ENCODE assay signal across 29 cellular contexts in the genomic region with DNA sequence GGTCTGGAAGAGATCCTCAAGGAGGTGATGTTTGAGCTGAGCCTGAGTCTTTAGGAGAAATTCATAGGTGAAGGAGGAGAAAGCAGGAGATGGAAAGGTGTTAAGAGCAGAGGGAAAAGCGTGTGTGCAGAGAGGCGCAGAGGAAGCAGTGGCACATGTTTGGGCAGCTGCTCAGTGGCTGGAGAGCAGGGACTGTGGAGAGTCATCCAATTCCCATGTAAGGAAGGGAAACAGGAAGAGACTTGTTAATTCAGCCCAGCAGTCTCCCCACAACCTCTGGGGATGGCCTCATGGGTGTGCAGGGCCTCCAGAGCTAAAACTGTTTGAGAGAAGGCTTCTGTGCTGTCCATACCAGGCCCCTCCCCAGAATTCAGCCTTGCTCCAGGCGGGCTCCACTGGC. TPM values are rescaled to one million over a fixed set of nuclear protein-coding genes. Genes with fewer than 3 reads are reported as not detected.
A peak's percentile ranks its signal among the peaks of the same experiment; 100 is the strongest.
DNase-seq lines count a peak whose midpoint lies in the region; ATAC-seq, FAIRE-seq and TF ChIP-seq lines count a peak whose summit lies in the region.
"Had no signal": no experiment of that assay in that cellular context is flagged by ENCODE, and none has a peak within 500 bp of the region (broad histone marks: within the 10 kb centered on the region; RNA-seq: fewer than 3 reads in every experiment).

No MANE protein-coding gene starts in this region.

- DNase-seq in activated T-cell treated with anti-CD3 and anti-CD28 coated beads, Interleukin-2, amount 50 U/mL, for 72 hours = no peak
- DNase-seq in activated T-cell treated with anti-CD3 and anti-CD28 coated beads for 4 hours (no peak), RWPE2 (ENCODE audit: low spot score) (peak; percentile 67), bronchial epithelial cell (ENCODE audit: low read depth) (peak; percentile 75), nephron progenitor cell (no peak), NOMO-1 treated with DMSO at 0.1 percent for 48 hours (lab: John Stamatoyannopoulos, UW; ENCODE audit: unreplicated experiment) (no peak)
- DNase-seq: activated CD4-positive, CD25-positive, alpha-beta regulatory T cell; activated gamma-delta T cell treated with Interleukin-2 at 50 U/mL for 16 hours; AML-193; anterior cingulate cortex; CD4-positive, alpha-beta memory T cell; colonic mucosa; effector memory CD8-positive, alpha-beta T cell; esophagus squamous epithelium; foreskin melanocyte; GM23248; left cardiac atrium; mucosa of descending colon; NCI-H146; NCI-H446 treated with DMSO at 0.1 percent for 48 hours; NCI-H82; pancreas; trophoblast cell had no signal

- peaks cover 4 to 21% of the 10 kb centered on the region in 2 donors for H3K36me3 Mint-ChIP-seq in activated T-cell treated with anti-CD3 and anti-CD28 coated beads, Interleukin-2, amount 50 U/mL, for 72 hours (ENCODE audit: insufficient read depth in 2 of 2)
- H3K36me3 Mint-ChIP-seq in nephron progenitor cell (ENCODE audit: low read depth) = peaks cover 39% of the 10 kb centered on the region

- no peaks in the 10 kb centered on the region for H3K27me3 Mint-ChIP-seq in activated T-cell treated with anti-CD3 and anti-CD28 coated beads, Interleukin-2, amount 50 U/mL, for 72 hours (ENCODE audit: low read depth)
- no peaks in the 10 kb centered on the region for H3K27me3 Mint-ChIP-seq in nephron progenitor cell (ENCODE audit: low read depth, poor library complexity)
- H3K27me3 Mint-ChIP-seq: CD4-positive, alpha-beta memory T cell; effector memory CD8-positive, alpha-beta T cell; natural killer cell treated with Interleukin-12 subunit alpha and Interleukin-12 subunit beta and Interleukin-15 and Interleukin-18, amount 100 ng/mL, for 72 hours; stimulated activated memory B cell treated with anti-CD40 and anti-IgM and Interleukin-4, amounts not matched to agents 10 μg/mL and 1 μg/mL and 100 μg/mL, for 72 hours had no signal

- no peak for ATAC-seq in activated T-cell treated with anti-CD3 and anti-CD28 coated beads, Interleukin-2, amount 50 U/mL, for 72 hours (replicated peaks in 1 of 2)
- peak; percentile 29; the same call in 1 of the 3 replicates for ATAC-seq in RWPE2 (ENCODE audit: low read depth)
- ATAC-seq in gastroesophageal sphincter = no peak
- ATAC-seq in GM18511 (IDR thresholded peaks at IDR 0.05; ENCODE audit: unreplicated experiment) = no peak
- ATAC-seq: effector memory CD8-positive, alpha-beta T cell; left cardiac atrium; mucosa of descending colon; natural killer cell treated with Interleukin-12 subunit alpha and Interleukin-12 subunit beta and Interleukin-15 and Interleukin-18, amount 100 ng/mL, for 72 hours; pancreas; stimulated activated memory B cell treated with anti-CD40 and anti-IgM and Interleukin-4, amounts not matched to agents 10 μg/mL and 1 μg/mL and 100 μg/mL, for 72 hours had no signal

- no peaks in the 10 kb centered on the region for H3K9me3 ChIP-seq in RWPE2 (ENCODE audit: severe bottlenecking)
- H3K9me3 ChIP-seq in gastroesophageal sphincter = no peaks in the 10 kb centered on the region
- H3K9me3 ChIP-seq: colonic mucosa, esophagus squamous epithelium, mucosa of descending colon, pancreas, SJSA1 had no signal

- no peak overlapping the region for H3K4me3 ChIP-seq in RWPE2 (ENCODE audit: severe bottlenecking)
- no peak overlapping the region for H3K4me3 ChIP-seq in bronchial epithelial cell (ENCODE audit: low read depth, low read length)
- H3K4me3 ChIP-seq in gastroesophageal sphincter = no peak overlapping the region
- H3K4me3 ChIP-seq: colonic mucosa, esophagus squamous epithelium, GM23248, lung, mucosa of descending colon, pancreas, SJSA1 had no signal

- WGBS in gastroesophageal sphincter (ENCODE audit: low coverage in 1 of 2), 2 donors = 92 to 96% methylated on average over 3 of the region's 3 CpGs

- H3K4me1 ChIP-seq in RWPE2 (ENCODE audit: insufficient read depth, poor library complexity, severe bottlenecking) (peaks cover 21% of the 10 kb centered on the region), gastroesophageal sphincter (peaks cover 0 to 8% (median 0%) of the 10 kb centered on the region in 3 donors)
- H3K4me1 ChIP-seq: colonic mucosa, pancreas, SJSA1 had no signal

- H3K27ac ChIP-seq in RWPE2 (ENCODE audit: poor library complexity, severe bottlenecking) (no peak overlapping the region), gastroesophageal sphincter (no peak overlapping the region)
- H3K27ac ChIP-seq: colonic mucosa, esophagus squamous epithelium, GM23248, pancreas, SJSA1 had no signal

- no peak overlapping the region for H3K4me3 Mint-ChIP-seq in activated T-cell treated with anti-CD3 and anti-CD28 coated beads, Interleukin-2, amount 50 U/mL, for 72 hours
- H3K4me3 Mint-ChIP-seq in nephron progenitor cell = no peak overlapping the region
- H3K4me3 Mint-ChIP-seq: CD4-positive, alpha-beta memory T cell; effector memory CD8-positive, alpha-beta T cell; natural killer cell treated with Interleukin-12 subunit alpha and Interleukin-12 subunit beta and Interleukin-15 and Interleukin-18, amount 100 ng/mL, for 72 hours; stimulated activated memory B cell treated with anti-CD40 and anti-IgM and Interleukin-4, amounts not matched to agents 10 μg/mL and 1 μg/mL and 100 μg/mL, for 72 hours had no signal

- no peak for FAIRE-seq in bronchial epithelial cell (lab: Jason Lieb, UNC)
- FAIRE-seq: pancreas had no signal

- peaks cover 6% of the 10 kb centered on the region for H3K4me1 Mint-ChIP-seq in activated T-cell treated with anti-CD3 and anti-CD28 coated beads, Interleukin-2, amount 50 U/mL, for 72 hours (ENCODE audit: low read depth)
- H3K4me1 Mint-ChIP-seq in nephron progenitor cell = no peaks in the 10 kb centered on the region

- TF ChIP-seq EP300 in gastroesophageal sphincter (IDR thresholded peaks at IDR 0.05) = no peak

- peaks cover 92% of the 10 kb centered on the region for H3K36me3 ChIP-seq in RWPE2 (ENCODE audit: low read depth)
- peaks cover 6% of the 10 kb centered on the region for H3K36me3 ChIP-seq in bronchial epithelial cell (ENCODE audit: control insufficient read depth, insufficient read depth, low read length)
- peaks cover 0 to 96% of the 10 kb centered on the region in 2 donors for H3K36me3 ChIP-seq in gastroesophageal sphincter
- H3K36me3 ChIP-seq: colonic mucosa had no signal

- H3K27me3 ChIP-seq in RWPE2 (ENCODE audit: insufficient read depth, poor library complexity, severe bottlenecking) (no peaks in the 10 kb centered on the region), bronchial epithelial cell (ENCODE audit: control insufficient read depth, insufficient read depth, low read length) (no peaks in the 10 kb centered on the region), gastroesophageal sphincter (no peaks in the 10 kb centered on the region)
- H3K27me3 ChIP-seq: colonic mucosa, esophagus squamous epithelium, pancreas, SJSA1 had no signal

- peak overlapping the region; percentile 31 for H3K27ac Mint-ChIP-seq in activated T-cell treated with anti-CD3 and anti-CD28 coated beads, Interleukin-2, amount 50 U/mL, for 72 hours
- peak overlapping the region; percentile 8 for H3K27ac Mint-ChIP-seq in nephron progenitor cell
- H3K27ac Mint-ChIP-seq: natural killer cell treated with Interleukin-12 subunit alpha and Interleukin-12 subunit beta and Interleukin-15 and Interleukin-18, amount 100 ng/mL, for 72 hours; stimulated activated memory B cell treated with anti-CD40 and anti-IgM and Interleukin-4, amounts not matched to agents 10 μg/mL and 1 μg/mL and 100 μg/mL, for 72 hours had no signal

- TF ChIP-seq CTCF in RWPE2 (IDR thresholded peaks at IDR 0.05; ENCODE audit: poor library complexity, severe bottlenecking) = no peak
- no peak for TF ChIP-seq CTCF in bronchial epithelial cell (IDR thresholded peaks at IDR 0.05; ENCODE audit: insufficient read depth, low read length, severe bottlenecking)
- no peak for TF ChIP-seq CTCF in nephron progenitor cell (IDR thresholded peaks at IDR 0.05)
- TF ChIP-seq CTCF in gastroesophageal sphincter (IDR thresholded peaks at IDR 0.05) = no peak

- H3K9me3 Mint-ChIP-seq in activated T-cell treated with anti-CD3 and anti-CD28 coated beads, Interleukin-2, amount 50 U/mL, for 72 hours = no peaks in the 10 kb centered on the region
- no peaks in the 10 kb centered on the region for H3K9me3 Mint-ChIP-seq in nephron progenitor cell
- H3K9me3 Mint-ChIP-seq: effector memory CD8-positive, alpha-beta T cell; natural killer cell treated with Interleukin-12 subunit alpha and Interleukin-12 subunit beta and Interleukin-15 and Interleukin-18, amount 100 ng/mL, for 72 hours; stimulated activated memory B cell treated with anti-CD40 and anti-IgM and Interleukin-4, amounts not matched to agents 10 μg/mL and 1 μg/mL and 100 μg/mL, for 72 hours had no signal

- no peak for TF ChIP-seq POLR2A in gastroesophageal sphincter (IDR thresholded peaks at IDR 0.05)

RNA-seq across cellular contexts. Expression of gene AAR2, which starts 16.2 kb away (rescaled TPM):
- 10 to 100 TPM; 19.1 to 25.3 TPM for total RNA-seq in activated T-cell treated with anti-CD3 and anti-CD28 coated beads, Interleukin-2, amount 50 U/mL, for 72 hours
- 13.7 and 16.5 TPM in 2 replicates for total RNA-seq in bronchial epithelial cell
- total RNA-seq in gastroesophageal sphincter = 10 to 100 TPM; 37.4 to 48.5 (median 38.9) TPM

RNA-seq across cellular contexts. Expression of gene DLGAP4, which starts 53.6 kb away (rescaled TPM):
- total RNA-seq in activated T-cell treated with anti-CD3 and anti-CD28 coated beads, Interleukin-2, amount 50 U/mL, for 72 hours = 10 to 100 TPM; 30.6 to 38.3 TPM
- total RNA-seq in bronchial epithelial cell (5.5 and 15.5 TPM in 2 replicates), gastroesophageal sphincter (10 to 100 TPM; 35.5 to 76.1 (median 42.2) TPM)

Comparison
In these comparisons a context has a peak if more than half of its experiments do, and no peak if none do; other contexts are left out.
1. DNase-seq: peak in RWPE2 (single experiment) and bronchial epithelial cell (single experiment); none in activated T-cell treated with anti-CD3 and anti-CD28 coated beads, Interleukin-2, amount 50 U/mL, for 72 hours (0 of 2), activated T-cell treated with anti-CD3 and anti-CD28 coated beads for 4 hours (single experiment), nephron progenitor cell (single experiment) and NOMO-1 treated with DMSO at 0.1 percent for 48 hours (single experiment).